Comparison of ENCODE assay signal across 13 cellular contexts in the genomic region with DNA sequence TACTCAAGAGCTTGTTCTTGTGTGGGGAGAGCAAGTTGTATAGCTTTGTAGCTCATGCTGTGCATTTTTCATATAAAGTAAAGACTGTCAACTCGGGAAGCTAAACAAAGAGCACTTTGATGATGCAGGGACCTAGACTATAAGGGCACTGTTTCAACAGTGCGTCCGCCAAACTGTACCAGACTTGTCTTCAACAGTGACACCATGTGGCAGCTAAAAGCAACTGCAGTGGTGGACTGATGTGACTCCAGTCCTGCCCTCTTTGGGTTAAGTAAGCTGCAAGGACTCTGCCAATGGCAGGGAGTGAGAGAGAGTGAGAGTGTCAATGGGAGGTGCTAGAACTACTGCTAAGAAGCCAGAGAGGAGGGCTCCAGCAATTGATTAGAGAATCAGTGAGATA. TPM values are rescaled to one million over a fixed set of nuclear protein-coding genes. Genes with fewer than 3 reads are reported as not detected.
DNase-seq lines count a peak whose midpoint lies in the region; ATAC-seq and TF ChIP-seq lines count a peak whose summit lies in the region.
"Had no signal": no experiment of that assay in that cellular context is flagged by ENCODE, and none has a peak within 500 bp of the region (broad histone marks: within the 10 kb centered on the region; RNA-seq: fewer than 3 reads in every experiment).

No MANE protein-coding gene starts in this region.

- intact Hi-C loops in CD4-positive, alpha-beta T cell (cut with DNase I, micrococcal nuclease): no loop called here

- peak; percentile 49 for TF ChIP-seq CTCF in C4-2B (conservative IDR thresholded peaks at IDR 0.05)
- TF ChIP-seq CTCF in GM13977 (IDR thresholded peaks at IDR 0.05; ENCODE audit: extremely low read depth, insufficient read depth, missing control alignments): peak; percentile 35
- peak; percentile 37 for TF ChIP-seq CTCF in fibroblast of mammary gland (conservative IDR thresholded peaks at IDR 0.05; ENCODE audit: control insufficient read depth, insufficient read depth, low read depth, low read length)
- no peak for TF ChIP-seq CTCF in CD4-positive, alpha-beta T cell (IDR thresholded peaks at IDR 0.05)

- no peaks in the 10 kb centered on the region for H3K27me3 ChIP-seq in CD4-positive, alpha-beta T cell (ENCODE audit: control insufficient read depth, insufficient read depth, low read length)
- H3K27me3 ChIP-seq: ovary had no signal

- H3K36me3 Mint-ChIP-seq in CD4-positive, alpha-beta T cell (ENCODE audit: low read depth): no peaks in the 10 kb centered on the region

- no peak overlapping the region for H3K4me3 Mint-ChIP-seq in CD4-positive, alpha-beta T cell

- no peak overlapping the region for H3K4me3 ChIP-seq in fibroblast of mammary gland (ENCODE audit: control insufficient read depth, low read depth, low read length)
- H3K4me3 ChIP-seq: ovary, SJCRH30, suprapubic skin had no signal

- no peaks in the 10 kb centered on the region for H3K27me3 Mint-ChIP-seq in CD4-positive, alpha-beta T cell

- in situ Hi-C loops in GM13977 (cut with MboI; ENCODE audit: low pct_unique_long_range_greater_than_20kb, low sequenced_read_pairs, unreplicated experiment): no loop called here
- in situ Hi-C loops in G401 (cut with HindIII; ENCODE audit: low sequenced_read_pairs): no loop called here

- no peak overlapping the region for H3K27ac Mint-ChIP-seq in CD4-positive, alpha-beta T cell

- ATAC-seq in GM18498 (IDR thresholded peaks at IDR 0.05; ENCODE audit: unreplicated experiment): no peak
- ATAC-seq in CD4-positive, alpha-beta T cell (ENCODE audit: poor library complexity): no peak
- ATAC-seq: left cardiac atrium had no signal

- POLR2A ChIA-PET in CD4-positive, alpha-beta T cell (lab: Charles Lee): no interaction called here

- peaks cover 24% of the 10 kb centered on the region for H3K9me3 ChIP-seq in CD4-positive, alpha-beta T cell (ENCODE audit: control insufficient read depth, low read length)
- H3K9me3 ChIP-seq: ovary had no signal

- H3K9me3 Mint-ChIP-seq in CD4-positive, alpha-beta T cell: peaks cover 5% of the 10 kb centered on the region

- no peak for DNase-seq in GM13977 (ENCODE audit: low spot score)
- DNase-seq in OCI-M1 (lab: John Stamatoyannopoulos, UW): peak; percentile 37
- DNase-seq in fibroblast of mammary gland (ENCODE audit: low read depth): peak; percentile 14
- DNase-seq in G401 (ENCODE audit: low spot score): no peak
- no peak for DNase-seq in NCI-H146 treated with DMSO at 0.1 percent for 48 hours (lab: John Stamatoyannopoulos, UW; ENCODE audit: unreplicated experiment)
- no peak for DNase-seq in CD4-positive, alpha-beta T cell
- DNase-seq: COR-L47, left cardiac atrium, ovary had no signal

- no peak overlapping the region for H3K27ac ChIP-seq in C4-2B
- no peak overlapping the region for H3K27ac ChIP-seq in CD4-positive, alpha-beta T cell (ENCODE audit: low read depth, low read length)
- H3K27ac ChIP-seq: ovary, SJCRH30, suprapubic skin had no signal

- CTCF ChIA-PET in CD4-positive, alpha-beta T cell (lab: Charles Lee): no interaction called here

- no peaks in the 10 kb centered on the region for H3K4me1 Mint-ChIP-seq in CD4-positive, alpha-beta T cell (ENCODE audit: low read depth)

RNA-seq across cellular contexts. Expression of gene MC3R, which starts 48.1 kb away (rescaled TPM):
- not detected in 2 replicates for total RNA-seq in G401 (2014; rRNA removed; shearing (Covaris generic))
- not detected for total RNA-seq in CD4-positive, alpha-beta T cell
- total RNA-seq: left cardiac atrium, ovary, SJCRH30, suprapubic skin had no signal

Comparison
In these comparisons a context has a peak if more than half of its experiments do, and no peak if none do; other contexts are left out.
1. DNase-seq: peak in OCI-M1 (single experiment) and fibroblast of mammary gland (single experiment); none in GM13977 (single experiment), G401 (single experiment), NCI-H146 treated with DMSO at 0.1 percent for 48 hours (single experiment) and CD4-positive, alpha-beta T cell (0 of 10).